14 cellular contexts compared by ENCODE assay signal in genomic region chr2:57696016-57696415, GRCh38.
DNase-seq lines count a peak whose midpoint lies in the region; ATAC-seq and TF ChIP-seq lines count a peak whose summit lies in the region.
"Had no signal": no experiment of that assay in that cellular context is flagged by ENCODE, and none has a peak within 500 bp of the region (broad histone marks: within the 10 kb centered on the region; RNA-seq: fewer than 3 reads in every experiment).

No MANE protein-coding gene starts in this region.

- H3K4me1 Mint-ChIP-seq in GM23338: peaks cover 32% of the 10 kb centered on the region
- H3K4me1 Mint-ChIP-seq in endothelial cell (ENCODE audit: unreplicated experiment): no peaks in the 10 kb centered on the region
- H3K4me1 Mint-ChIP-seq: activated CD4-positive, alpha-beta memory T cell treated with anti-CD3 and anti-CD28 coated beads, Interleukin-2, amount 10 ng/mL, durations not matched to agents 7 days and 5 days had no signal

- H3K4me1 ChIP-seq in GM23338 (ENCODE audit: insufficient read depth): peaks cover 23% of the 10 kb centered on the region; the same call in 1 of the 2 replicates
- H3K4me1 ChIP-seq: prostate gland had no signal

- H3K27me3 Mint-ChIP-seq in GM23338 (ENCODE audit: insufficient read depth, low read depth, poor library complexity) (peaks cover 3% of the 10 kb centered on the region), endothelial cell (ENCODE audit: unreplicated experiment) (no peaks in the 10 kb centered on the region)
- H3K27me3 Mint-ChIP-seq: activated CD4-positive, alpha-beta memory T cell treated with anti-CD3 and anti-CD28 coated beads, Interleukin-2, amount 10 ng/mL, durations not matched to agents 7 days and 5 days had no signal

- H3K36me3 Mint-ChIP-seq in GM23338 (ENCODE audit: low read depth) (peaks cover 11% of the 10 kb centered on the region; the same call in 2 of the 3 replicates), endothelial cell (ENCODE audit: low read depth, unreplicated experiment) (no peaks in the 10 kb centered on the region)

- H3K36me3 ChIP-seq in GM23338 (ENCODE audit: insufficient read depth): no peaks in the 10 kb centered on the region
- H3K36me3 ChIP-seq: cardiac muscle cell, prostate gland had no signal

- H3K27ac Mint-ChIP-seq in GM23338 (no peak overlapping the region), endothelial cell (ENCODE audit: unreplicated experiment) (no peak overlapping the region)
- H3K27ac Mint-ChIP-seq: activated CD4-positive, alpha-beta memory T cell treated with anti-CD3 and anti-CD28 coated beads, Interleukin-2, amount 10 ng/mL, durations not matched to agents 7 days and 5 days had no signal

- no peaks in the 10 kb centered on the region for H3K79me2 ChIP-seq in GM23338 (replicated peaks; ENCODE audit: insufficient read depth)

- H3K9me2 ChIP-seq in GM23338 (ENCODE audit: insufficient read depth): peaks cover 5% of the 10 kb centered on the region; the same call in 1 of the 2 replicates

- H3K27me3 ChIP-seq in GM23338 (ENCODE audit: insufficient read depth): no peaks in the 10 kb centered on the region
- H3K27me3 ChIP-seq: cardiac muscle cell had no signal

- H2AFZ ChIP-seq in GM23338: no peak overlapping the region

- H3K9me3 Mint-ChIP-seq in GM23338: peaks cover 9% of the 10 kb centered on the region; the same call in 2 of the 3 replicates
- H3K9me3 Mint-ChIP-seq in endothelial cell (ENCODE audit: unreplicated experiment): no peaks in the 10 kb centered on the region

- no peak overlapping the region for H3K27ac ChIP-seq in GM23338 (ENCODE audit: low read depth)
- H3K27ac ChIP-seq: cardiac muscle cell, prostate gland had no signal

- TF ChIP-seq CTCF in GM23338 (conservative IDR thresholded peaks at IDR 0.05; ENCODE audit: low read depth in 2 of 2): no peak
- TF ChIP-seq CTCF in endothelial cell (IDR thresholded peaks at IDR 0.05; ENCODE audit: unreplicated experiment): no peak

- no peak overlapping the region for H3K4me2 ChIP-seq in GM23338

- no peaks in the 10 kb centered on the region for H3F3A ChIP-seq in GM23338 (replicated peaks; ENCODE audit: low read depth)

- H3K4me3 ChIP-seq in GM23338: no peak overlapping the region
- H3K4me3 ChIP-seq: cardiac muscle cell, prostate gland had no signal

- peak; percentile 72 for DNase-seq in A172 (ENCODE audit: low spot score)
- DNase-seq in GM23338 (ENCODE audit: low spot score): no peak
- peak; percentile 50 for DNase-seq in RPMI7951 (ENCODE audit: low read depth)
- peak; percentile 13 for DNase-seq in glomerular visceral epithelial cell (ENCODE audit: extremely low spot score)
- DNase-seq in epidermal melanocyte (ENCODE audit: insufficient read length, low spot score): no peak
- no peak for DNase-seq in NCI-H2029 (lab: John Stamatoyannopoulos, UW)
- no peak for DNase-seq in endothelial cell (ENCODE audit: low spot score)
- no peak for DNase-seq in NCI-H2196 (lab: John Stamatoyannopoulos, UW; ENCODE audit: unreplicated experiment)
- DNase-seq: activated CD4-positive, alpha-beta memory T cell treated with anti-CD3 and anti-CD28 coated beads, Interleukin-2, amount 10 ng/mL, durations not matched to agents 7 days and 5 days; erythroblast; NCI-H2107; OCI-M1 had no signal

- H3K4me3 Mint-ChIP-seq in GM23338: no peak overlapping the region
- no peak overlapping the region for H3K4me3 Mint-ChIP-seq in endothelial cell (ENCODE audit: unreplicated experiment)
- H3K4me3 Mint-ChIP-seq: activated CD4-positive, alpha-beta memory T cell treated with anti-CD3 and anti-CD28 coated beads, Interleukin-2, amount 10 ng/mL, durations not matched to agents 7 days and 5 days had no signal

- no peaks in the 10 kb centered on the region for H4K20me1 ChIP-seq in GM23338 (replicated peaks; ENCODE audit: insufficient read depth)

- ATAC-seq in GM23338: peak; percentile 36; the same call in 1 of the 3 replicates

TF ChIP-seq in GM23338, 12 proteins besides CTCF, POLR2A, EP300 and RAD21 (continues in another document):
- TF ChIP-seq REST (IDR thresholded peaks at IDR 0.05; ENCODE audit: unreplicated experiment) (no peak), EZH2phosphoT487 (IDR thresholded peaks at IDR 0.05; ENCODE audit: unreplicated experiment) (no peak), JUNB (IDR thresholded peaks at IDR 0.05; ENCODE audit: unreplicated experiment) (no peak), CREB1 (CRISPR knock-in tag; IDR thresholded peaks at IDR 0.05; ENCODE audit: low read depth) (no peak), EZH2 (IDR thresholded peaks at IDR 0.05; ENCODE audit: low read depth, unreplicated experiment) (no peak), STAT1 (IDR thresholded peaks at IDR 0.05; ENCODE audit: unreplicated experiment) (no peak), ZNF114 (CRISPR knock-in tag; IDR thresholded peaks at IDR 0.05) (no peak)

Comparison
In these comparisons a context has a peak if more than half of its experiments do, and no peak if none do; other contexts are left out.
1. DNase-seq: peak in A172 (single experiment), RPMI7951 (single experiment) and glomerular visceral epithelial cell (single experiment); none in GM23338 (single experiment), epidermal melanocyte (single experiment), NCI-H2029 (single experiment), endothelial cell (single experiment) and NCI-H2196 (single experiment).